14 cellular contexts compared by ENCODE assay signal in genomic region chrX:47843363-47843762, GRCh38. TPM values are rescaled to one million over a fixed set of nuclear protein-coding genes. Genes with fewer than 3 reads are reported as not detected.
A peak's percentile ranks its signal among the peaks of the same experiment; 100 is the strongest.
DNase-seq lines count a peak whose midpoint lies in the region; ATAC-seq and FAIRE-seq lines count a peak whose summit lies in the region.
"Had no signal": no experiment of that assay in that cellular context is flagged by ENCODE, and none has a peak within 500 bp of the region (broad histone marks: within the 10 kb centered on the region; RNA-seq: fewer than 3 reads in every experiment).

No MANE protein-coding gene starts in this region.

- peak; percentile 35 for DNase-seq in Caki2 (ENCODE audit: low read depth)
- DNase-seq in GM19239 (ENCODE audit: insufficient read length, low spot score), result no peak
- DNase-seq in M059J (ENCODE audit: low read depth), result peak; percentile 52
- DNase-seq in mesenchymal stem cell, result peak; percentile 21
- DNase-seq: 8988T; C1 segment of cervical spinal cord; CD4-positive, alpha-beta T cell; DMS79; Karpas-422 had no signal

- H4K8ac ChIP-seq in mesenchymal stem cell (ENCODE audit: low read length), result no peak overlapping the region

- H2AK5ac ChIP-seq in mesenchymal stem cell (ENCODE audit: low read length, severe bottlenecking), result no peak overlapping the region

- no peak overlapping the region for H3K9ac ChIP-seq in mesenchymal stem cell (ENCODE audit: low read length)

- H2BK15ac ChIP-seq in mesenchymal stem cell (ENCODE audit: low read depth, poor library complexity, severe bottlenecking), result no peak overlapping the region

- H3K4me2 ChIP-seq in mesenchymal stem cell (ENCODE audit: low read length, poor library complexity, severe bottlenecking), result no peak overlapping the region

- no peak overlapping the region for H2AFZ ChIP-seq in mesenchymal stem cell (ENCODE audit: low read depth, low read length)

- H3K36me3 ChIP-seq in mesenchymal stem cell (ENCODE audit: control insufficient read depth in 1 of 2, insufficient read depth in 2 of 2, low read depth in 1 of 2, low read length in 2 of 2), result peaks cover 3 to 16% of the 10 kb centered on the region in 2 experiments

- H3K27ac ChIP-seq in mesenchymal stem cell (ENCODE audit: low read length, poor library complexity, severe bottlenecking), result no peak overlapping the region

- H3K4me3 ChIP-seq in mesenchymal stem cell (ENCODE audit: insufficient read depth in 1 of 2, low read depth in 1 of 2, low read length in 2 of 2), result no peak overlapping the region

- no peak overlapping the region for H2BK120ac ChIP-seq in mesenchymal stem cell (ENCODE audit: low read depth, low read length)

- ATAC-seq in GM21825 (IDR thresholded peaks at IDR 0.05; ENCODE audit: unreplicated experiment) (no peak), HG03135 (IDR thresholded peaks at IDR 0.05; ENCODE audit: unreplicated experiment) (no peak), HG02763 (IDR thresholded peaks at IDR 0.05; ENCODE audit: unreplicated experiment) (no peak)
- ATAC-seq: HepG2 had no signal

- H3K9me3 ChIP-seq in mesenchymal stem cell (ENCODE audit: control insufficient read depth, low read length), result no peaks in the 10 kb centered on the region

- no peaks in the 10 kb centered on the region for H3K27me3 ChIP-seq in mesenchymal stem cell (ENCODE audit: control insufficient read depth in 1 of 2, insufficient read depth in 1 of 2, low read length in 2 of 2)

- peaks cover 8% of the 10 kb centered on the region for H3K79me1 ChIP-seq in mesenchymal stem cell (replicated peaks; ENCODE audit: low read length, poor library complexity, severe bottlenecking)

- no peak overlapping the region for H3K14ac ChIP-seq in mesenchymal stem cell (ENCODE audit: low read length in 2 of 2)

- no peak overlapping the region for H4K91ac ChIP-seq in mesenchymal stem cell (ENCODE audit: low read length)

- 33% methylated on average over 1 of the region's 1 CpG for WGBS in mesenchymal stem cell

- H3K23ac ChIP-seq in mesenchymal stem cell (ENCODE audit: low read length in 2 of 2), result no peak overlapping the region

- no peak overlapping the region for H2BK5ac ChIP-seq in mesenchymal stem cell (ENCODE audit: low read depth, low read length, poor library complexity, severe bottlenecking)

- in situ Hi-C loops in Caki2 (cut with HindIII; ENCODE audit: low pct_unique_long_range_greater_than_20kb, low sequenced_read_pairs), result no loop called here

- H2BK12ac ChIP-seq in mesenchymal stem cell (ENCODE audit: low read length in 2 of 2), result no peak overlapping the region

- peaks cover 2% of the 10 kb centered on the region for H3K4me1 ChIP-seq in mesenchymal stem cell (ENCODE audit: control insufficient read depth, insufficient read depth, low read depth, low read length)

- no peak overlapping the region for H3K4ac ChIP-seq in mesenchymal stem cell (ENCODE audit: low read depth in 1 of 2, low read length in 2 of 2)

- H3K18ac ChIP-seq in mesenchymal stem cell (ENCODE audit: low read depth in 1 of 2, low read length in 2 of 2), result no peak overlapping the region

- peak; percentile 48 for FAIRE-seq in GM19239 (lab: Jason Lieb, UNC)
- FAIRE-seq: HepG2, HTR-8/SVneo had no signal

RNA-seq across cellular contexts. Expression of gene ZNF81, which starts 6.7 kb away (rescaled TPM):
- total RNA-seq in Caki2 (2014; rRNA removed; shearing (Covaris generic); ENCODE audit: low replicate concordance), result 0.49 and 9.5 TPM in 2 replicates
- total RNA-seq in M059J (2014; rRNA removed; shearing (Covaris generic)), result 3.7 and 5.6 TPM in 2 replicates
- polyA plus RNA-seq in mesenchymal stem cell (2013, experiment 1 of 2), result 2.8 TPM
- polyA plus RNA-seq in mesenchymal stem cell (2013, experiment 2 of 2), result 3.2 TPM
